22 cellular contexts compared by ENCODE assay signal in the genomic region with DNA sequence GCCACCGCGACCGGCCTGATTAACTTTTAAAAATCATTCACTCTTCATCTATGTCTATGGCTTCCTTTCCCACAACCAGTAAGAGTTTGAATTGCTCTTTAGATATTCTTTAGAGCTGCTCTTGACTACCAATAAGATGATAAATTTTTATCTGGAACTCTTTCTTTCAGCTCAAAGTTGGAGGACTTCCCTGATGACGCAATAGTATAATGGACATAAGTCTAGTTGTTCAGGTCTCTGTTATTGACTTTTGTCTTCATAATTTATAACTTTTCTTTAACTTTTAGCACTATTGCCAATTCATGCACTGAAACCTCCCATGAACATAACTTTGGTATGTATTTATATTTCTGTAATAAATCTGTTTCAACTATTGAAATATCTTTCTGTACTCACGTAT.
"Had no signal": no experiment of that assay in that cellular context is flagged by ENCODE, and none has a peak within 500 bp of the region (broad histone marks: within the 10 kb centered on the region; RNA-seq: fewer than 3 reads in every experiment).

No MANE protein-coding gene starts in this region.

- H3K27me3 ChIP-seq: esophagus muscularis mucosa, foreskin keratinocyte, gastroesophageal sphincter, heart right ventricle, left lung had no signal

- FAIRE-seq: colon, endothelial cell of umbilical vein, frontal cortex, islet of Langerhans, keratinocyte had no signal

- ATAC-seq: foreskin keratinocyte, gastroesophageal sphincter, heart right ventricle, left cardiac atrium, left lung, left ventricle myocardium superior, lower lobe of right lung, mucosa of descending colon had no signal

- H3K36me3 ChIP-seq: esophagus muscularis mucosa, gastroesophageal sphincter, heart right ventricle, left lung, lower lobe of right lung had no signal

- DNase-seq: dermis blood vessel endothelial cell; dorsolateral prefrontal cortex; effector CD4-positive, alpha-beta T cell; effector memory CD4-positive, alpha-beta T cell; foreskin keratinocyte; heart right ventricle; hippocampal formation; left cardiac atrium; left ventricle myocardium superior; lower lobe of right lung; mesenchymal stem cell; mucosa of descending colon; naive B cell had no signal

- H3K9me3 ChIP-seq: esophagus muscularis mucosa, gastroesophageal sphincter, heart right ventricle, left lung, lower lobe of right lung, mucosa of descending colon had no signal

- H3K4me3 ChIP-seq: coronary artery, dorsolateral prefrontal cortex, esophagus muscularis mucosa, gastroesophageal sphincter, heart right ventricle, left lung, lower lobe of right lung, mucosa of descending colon had no signal

- H3K4me1 ChIP-seq: esophagus muscularis mucosa, foreskin keratinocyte, gastroesophageal sphincter, heart right ventricle, left lung, lower lobe of right lung had no signal

- H3K27ac ChIP-seq: coronary artery, dorsolateral prefrontal cortex, esophagus muscularis mucosa, foreskin keratinocyte, gastroesophageal sphincter, heart right ventricle, left lung, lower lobe of right lung had no signal
